ENCODE assay signal across 9 cellular contexts in genomic region chr2:207734264-207734635, GRCh38. TPM values are rescaled to one million over a fixed set of nuclear protein-coding genes. Genes with fewer than 3 reads are reported as not detected.
DNase-seq lines count a peak whose midpoint lies in the region; ATAC-seq and TF ChIP-seq lines count a peak whose summit lies in the region.
"Had no signal": no experiment of that assay in that cellular context is flagged by ENCODE, and none has a peak within 500 bp of the region (broad histone marks: within the 10 kb centered on the region; RNA-seq: fewer than 3 reads in every experiment).

No MANE protein-coding gene starts in this region.

- TF ChIP-seq EP300 in gastroesophageal sphincter (IDR thresholded peaks at IDR 0.05) (no peak), tibial nerve (IDR thresholded peaks at IDR 0.05) (no peak)

- no peaks in the 10 kb centered on the region for H3K4me1 ChIP-seq in gastroesophageal sphincter
- no peaks in the 10 kb centered on the region for H3K4me1 ChIP-seq in tibial nerve

- TF ChIP-seq CTCF in gastroesophageal sphincter (IDR thresholded peaks at IDR 0.05): peak in 3 of 4 experiments; percentile 25 to 37 (median 29)
- TF ChIP-seq CTCF in tibial nerve (IDR thresholded peaks at IDR 0.05): peak in 4 of 5 experiments; percentile 19 to 33 (median 25)

- no peaks in the 10 kb centered on the region for H3K27me3 ChIP-seq in gastroesophageal sphincter
- no peaks in the 10 kb centered on the region for H3K27me3 ChIP-seq in tibial nerve

- WGBS in gastroesophageal sphincter (ENCODE audit: low coverage in 1 of 2), 2 donors: 26 to 30% methylated on average over 3 of the region's 3 CpGs
- WGBS in tibial nerve, 2 donors: 25 to 31% methylated on average over 3 of the region's 3 CpGs

- H3K36me3 ChIP-seq in gastroesophageal sphincter: peaks cover 0 to 32% of the 10 kb centered on the region in 2 donors
- H3K36me3 ChIP-seq in tibial nerve: peaks cover 0 to 23% (median 0%) of the 10 kb centered on the region in 3 donors

- no peak for ATAC-seq in gastroesophageal sphincter
- no peak for ATAC-seq in GM21526 (IDR thresholded peaks at IDR 0.05; ENCODE audit: low FRiP score, unreplicated experiment)

- DNase-seq in SIG-M5 treated with dmso at 0.1 percent for 504 hours (lab: John Stamatoyannopoulos, UW; ENCODE audit: unreplicated experiment): peak; percentile 49
- DNase-seq in SIG-M5 (lab: John Stamatoyannopoulos, UW): no peak
- DNase-seq in RPMI7951 (ENCODE audit: low read depth): peak; percentile 34
- DNase-seq in tibial nerve (ENCODE audit: low spot score in 2 of 2): no peak
- no peak for DNase-seq in stimulated activated CD4-positive, alpha-beta T cell treated with anti-CD3 and anti-CD28 coated beads, Interleukin-2, amount 100 ng/mL, for 24 hours
- no peak for DNase-seq in stimulated activated CD4-positive, alpha-beta T cell treated with anti-CD3 and anti-CD28 coated beads, Interleukin-15, amount 100 ng/mL, for 24 hours

- H3K27ac ChIP-seq in gastroesophageal sphincter: no peak overlapping the region
- no peak overlapping the region for H3K27ac ChIP-seq in tibial nerve

- H3K4me3 ChIP-seq in gastroesophageal sphincter: no peak overlapping the region
- no peak overlapping the region for H3K4me3 ChIP-seq in tibial nerve
- H3K4me3 ChIP-seq: lung had no signal

- H3K9me3 ChIP-seq in gastroesophageal sphincter (no peaks in the 10 kb centered on the region), tibial nerve (no peaks in the 10 kb centered on the region)

- no peak for TF ChIP-seq POLR2A in gastroesophageal sphincter (IDR thresholded peaks at IDR 0.05)
- no peak for TF ChIP-seq POLR2A in tibial nerve (IDR thresholded peaks at IDR 0.05)

RNA-seq across cellular contexts. Expression of gene CCNYL1, which starts 22.8 kb away (rescaled TPM):
- total RNA-seq in RPMI7951 (2014; rRNA removed; shearing (Covaris generic)): 9.0 and 10.7 TPM in 2 replicates
- 10 to 100 TPM; 11.0 to 20.9 (median 11.9) TPM for total RNA-seq in gastroesophageal sphincter
- 10 to 100 TPM in 3 of 4 donors, 1 to 10 TPM in 1; 9.4 to 15.9 (median 13.1) TPM for total RNA-seq in tibial nerve

RNA-seq across cellular contexts. Expression of gene FZD5, which starts 35.5 kb away (rescaled TPM):
- 1.3 and 2.0 TPM in 2 replicates for total RNA-seq in RPMI7951 (2014; rRNA removed; shearing (Covaris generic))
- total RNA-seq in gastroesophageal sphincter (10 to 100 TPM in 3 of 4 donors, 1 to 10 TPM in 1; 8.5 to 25.4 (median 15.5) TPM), tibial nerve (1 to 10 TPM; 5.2 to 7.6 (median 6.7) TPM)

Comparison
In these comparisons a context has a peak if more than half of its experiments do, and no peak if none do; other contexts are left out.
1. DNase-seq: peak in SIG-M5 treated with dmso at 0.1 percent for 504 hours (single experiment) and RPMI7951 (single experiment); none in SIG-M5 (single experiment), tibial nerve (0 of 2), stimulated activated CD4-positive, alpha-beta T cell treated with anti-CD3 and anti-CD28 coated beads, Interleukin-2, amount 100 ng/mL, for 24 hours (0 of 2) and stimulated activated CD4-positive, alpha-beta T cell treated with anti-CD3 and anti-CD28 coated beads, Interleukin-15, amount 100 ng/mL, for 24 hours (single experiment).